In the genomic region with DNA sequence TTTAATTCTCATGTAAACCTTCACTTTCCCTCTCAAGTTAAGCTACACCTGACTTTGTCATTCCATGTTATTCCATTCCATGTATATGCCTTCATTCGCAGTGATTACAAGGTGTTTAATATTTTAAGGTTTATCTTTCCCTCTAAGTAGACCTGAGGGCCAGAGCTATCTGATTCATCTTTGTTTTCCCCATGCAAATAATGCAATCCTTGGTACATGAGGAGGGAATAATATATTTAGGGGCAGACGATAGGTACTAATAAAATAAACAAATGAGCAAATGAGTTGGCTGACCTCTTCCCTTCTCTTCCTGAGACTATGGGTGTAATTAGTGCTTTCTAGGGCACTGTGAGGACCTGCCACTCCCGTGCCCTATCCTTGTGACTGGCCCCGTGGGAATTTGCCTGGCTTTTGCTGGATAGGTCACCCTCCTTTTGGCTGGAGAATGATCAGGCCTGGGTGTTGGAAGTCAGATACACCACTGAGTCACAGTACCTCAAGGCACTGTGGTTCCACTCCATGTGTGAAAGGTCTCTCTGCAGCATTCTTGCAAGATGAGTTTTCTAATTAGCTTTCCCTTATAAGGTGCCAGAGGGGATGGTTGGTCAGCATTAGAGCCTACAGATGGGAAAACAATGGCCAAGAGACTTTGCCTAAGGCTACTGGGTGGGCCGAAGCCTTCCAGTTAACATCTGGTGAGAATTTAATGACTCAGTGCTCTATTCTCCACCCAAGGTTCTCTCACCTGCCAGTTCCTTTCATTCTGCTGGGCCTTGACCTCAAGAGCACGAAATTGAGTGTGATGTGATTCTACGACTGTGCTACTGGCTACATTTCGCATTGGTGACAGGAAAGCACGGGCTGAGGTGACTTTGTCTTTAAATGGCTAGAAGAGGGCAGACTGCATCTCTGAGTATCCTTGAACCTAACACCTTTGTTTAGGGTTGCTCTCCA, we compare ENCODE assay signal across 9 cellular contexts.
DNase-seq lines count a peak whose midpoint lies in the region; ATAC-seq and TF ChIP-seq lines count a peak whose summit lies in the region.
"Had no signal": no experiment of that assay in that cellular context is flagged by ENCODE, and none has a peak within 500 bp of the region (broad histone marks: within the 10 kb centered on the region; RNA-seq: fewer than 3 reads in every experiment).

No MANE protein-coding gene starts in this region.

- H3K27ac Mint-ChIP-seq in WTC11, result no peak overlapping the region

- peak; percentile 99 for DNase-seq in HS-5 (ENCODE audit: low read depth)
- no peak for DNase-seq in WTC11 (ENCODE audit: low spot score)
- peak; percentile 16 for DNase-seq in glomerular endothelial cell (ENCODE audit: extremely low read depth, low read depth, low spot score)
- DNase-seq in germinal center (ENCODE audit: low spot score), result no peak
- no peak for DNase-seq in cerebellar cortex (ENCODE audit: low spot score)
- DNase-seq: activated gamma-delta T cell, mucosa of descending colon had no signal

- no peaks in the 10 kb centered on the region for H3K36me3 Mint-ChIP-seq in WTC11

- ATAC-seq in WTC11 (peak; percentile 69), HG03095 (IDR thresholded peaks at IDR 0.05; ENCODE audit: unreplicated experiment) (no peak), GM21786 (IDR thresholded peaks at IDR 0.05; ENCODE audit: unreplicated experiment) (no peak)
- ATAC-seq: mucosa of descending colon had no signal

- H3K27me3 Mint-ChIP-seq in WTC11 (ENCODE audit: low read depth), result no peaks in the 10 kb centered on the region

- peaks cover 18% of the 10 kb centered on the region for H3K9me3 Mint-ChIP-seq in WTC11

- POLR2A ChIA-PET in WTC11 (lab: Charles Lee), result no interaction called here

- H3K4me3 Mint-ChIP-seq in WTC11, result no peak overlapping the region

- CTCF ChIA-PET in WTC11 (lab: Charles Lee), result interaction anchor here (0.7 kb wide), 1 partner anchor 11 kb away, joined by 3 read pairs; no protein-coding TSS in a partner anchor

- no peak for TF ChIP-seq CTCF in WTC11 (IDR thresholded peaks at IDR 0.05)

- no peaks in the 10 kb centered on the region for H3K4me1 Mint-ChIP-seq in WTC11

TF ChIP-seq in WTC11, 78 proteins besides CTCF, POLR2A, EP300 and RAD21:
- TF ChIP-seq, protein P1, sequence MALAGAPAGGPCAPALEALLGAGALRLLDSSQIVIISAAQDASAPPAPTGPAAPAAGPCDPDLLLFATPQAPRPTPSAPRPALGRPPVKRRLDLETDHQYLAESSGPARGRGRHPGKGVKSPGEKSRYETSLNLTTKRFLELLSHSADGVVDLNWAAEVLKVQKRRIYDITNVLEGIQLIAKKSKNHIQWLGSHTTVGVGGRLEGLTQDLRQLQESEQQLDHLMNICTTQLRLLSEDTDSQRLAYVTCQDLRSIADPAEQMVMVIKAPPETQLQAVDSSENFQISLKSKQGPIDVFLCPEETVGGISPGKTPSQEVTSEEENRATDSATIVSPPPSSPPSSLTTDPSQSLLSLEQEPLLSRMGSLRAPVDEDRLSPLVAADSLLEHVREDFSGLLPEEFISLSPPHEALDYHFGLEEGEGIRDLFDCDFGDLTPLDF (CRISPR knock-in tag; IDR thresholded peaks at IDR 0.05), result no peak
- TF ChIP-seq, protein P2, sequence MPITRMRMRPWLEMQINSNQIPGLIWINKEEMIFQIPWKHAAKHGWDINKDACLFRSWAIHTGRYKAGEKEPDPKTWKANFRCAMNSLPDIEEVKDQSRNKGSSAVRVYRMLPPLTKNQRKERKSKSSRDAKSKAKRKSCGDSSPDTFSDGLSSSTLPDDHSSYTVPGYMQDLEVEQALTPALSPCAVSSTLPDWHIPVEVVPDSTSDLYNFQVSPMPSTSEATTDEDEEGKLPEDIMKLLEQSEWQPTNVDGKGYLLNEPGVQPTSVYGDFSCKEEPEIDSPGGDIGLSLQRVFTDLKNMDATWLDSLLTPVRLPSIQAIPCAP (CRISPR knock-in tag; IDR thresholded peaks at IDR 0.05), result no peak

Comparison
In these comparisons a context has a peak if more than half of its experiments do, and no peak if none do; other contexts are left out.
1. DNase-seq: peak in HS-5 (single experiment) and glomerular endothelial cell (single experiment); none in WTC11 (single experiment), germinal center (single experiment) and cerebellar cortex (single experiment).